Comparison of ENCODE assay signal across 8 cellular contexts in genomic region chr12:132686831-132687210, GRCh38. TPM values are rescaled to one million over a fixed set of nuclear protein-coding genes. Genes with fewer than 3 reads are reported as not detected.
DNase-seq lines count a peak whose midpoint lies in the region; ATAC-seq, FAIRE-seq and TF ChIP-seq lines count a peak whose summit lies in the region.

No MANE protein-coding gene starts in this region.

- H3K79me2 ChIP-seq in PC-9 (ENCODE audit: low read depth): peaks cover 39% of the 10 kb centered on the region

- peak overlapping the region; percentile 81 for H3K4me2 ChIP-seq in PC-9

- H3K4me3 Mint-ChIP-seq in osteocyte (ENCODE audit: unreplicated experiment): peak overlapping the region; percentile 75

- TF ChIP-seq CTCF in PC-9 (conservative IDR thresholded peaks at IDR 0.05) (no peak), epithelial cell of proximal tubule (conservative IDR thresholded peaks at IDR 0.05; ENCODE audit: low read depth, low read length) (no peak), osteocyte (IDR thresholded peaks at IDR 0.05) (no peak)

- no peaks in the 10 kb centered on the region for H3K9me3 Mint-ChIP-seq in osteocyte (ENCODE audit: unreplicated experiment)

- no peaks in the 10 kb centered on the region for H3K36me3 Mint-ChIP-seq in osteocyte (ENCODE audit: unreplicated experiment)

- H3F3A ChIP-seq in PC-9 (ENCODE audit: insufficient read depth, low read depth): peaks cover 4% of the 10 kb centered on the region; the same call in 1 of the 2 replicates

- H4K20me1 ChIP-seq in PC-9 (ENCODE audit: insufficient read depth): no peaks in the 10 kb centered on the region

- ATAC-seq in HG02571 (IDR thresholded peaks at IDR 0.05; ENCODE audit: unreplicated experiment): peak; percentile 16

- POLR2A ChIA-PET in PC-9 (lab: Charles Lee; ENCODE audit: unreplicated experiment): interaction anchor here (0.6 kb wide), 1 partner anchor 142 kb away, joined by 3 read pairs; no protein-coding TSS in a partner anchor

- intact Hi-C loops in PC-9 (cut with micrococcal nuclease; ENCODE audit: unreplicated experiment): loop anchor here (2.0 kb wide), 1 partner anchor 74 kb away; the partner anchor contains the start of gene ANKLE2

- no peak overlapping the region for H3K27ac Mint-ChIP-seq in osteocyte (ENCODE audit: unreplicated experiment)

- no TSS peak for BruUV-seq in PC-9 (replicated peaks; lab: Mats Ljungman, UMichigan)

- peak overlapping the region; percentile 81; the same call in 1 of the 2 replicates for H3K4me3 ChIP-seq in PC-9
- H3K4me3 ChIP-seq in epithelial cell of proximal tubule (ENCODE audit: low read depth, low read length): peak overlapping the region; percentile 71

- DNase-seq in NCI-H2171 (lab: John Stamatoyannopoulos, UW) (peak; percentile 34), NCI-H2171 treated with DMSO at 0.1 percent for 48 hours (lab: John Stamatoyannopoulos, UW) (no peak), PC-9 (no peak), epithelial cell of proximal tubule (ENCODE audit: low read depth) (no peak), osteocyte (ENCODE audit: extremely low spot score, unreplicated experiment) (no peak), NCI-H1436 (lab: John Stamatoyannopoulos, UW) (no peak), HTR-8/SVneo (ENCODE audit: insufficient read length, low spot score) (no peak)

- CTCF ChIA-PET in PC-9 (lab: Charles Lee): no interaction called here

- peaks cover 8% of the 10 kb centered on the region; the same call in 1 of the 2 replicates for H3K36me3 ChIP-seq in PC-9 (ENCODE audit: low read depth)

- peaks cover 13% of the 10 kb centered on the region for H3K4me1 ChIP-seq in PC-9 (replicated peaks; ENCODE audit: insufficient read depth)

- peaks cover 20% of the 10 kb centered on the region for H3K4me1 Mint-ChIP-seq in osteocyte (ENCODE audit: unreplicated experiment)

- peak overlapping the region; percentile 80 for H2AFZ ChIP-seq in PC-9

- H3K27ac ChIP-seq in PC-9: no peak overlapping the region

- no peaks in the 10 kb centered on the region for H3K9me2 ChIP-seq in PC-9 (ENCODE audit: insufficient read depth)

- no peak for FAIRE-seq in HTR-8/SVneo (lab: Jason Lieb, UNC)

- H3K9me3 ChIP-seq in PC-9 (ENCODE audit: insufficient read depth, low read depth): no peaks in the 10 kb centered on the region

- no peaks in the 10 kb centered on the region for H3K27me3 Mint-ChIP-seq in osteocyte (ENCODE audit: unreplicated experiment)

- H3K27me3 ChIP-seq in PC-9 (ENCODE audit: insufficient read depth, low read depth): no peaks in the 10 kb centered on the region

RNA-seq across cellular contexts. Expression of gene POLE, which starts 0.3 kb away (rescaled TPM):
- total RNA-seq in PC-9 (2021) (62.9 and 69.9 TPM in 2 replicates), epithelial cell of proximal tubule (35.9 and 37.9 TPM in 2 replicates), osteocyte (72.5 and 74.4 TPM in 2 replicates)

RNA-seq across cellular contexts. Expression of gene PXMP2, which starts 0.6 kb away (rescaled TPM):
- total RNA-seq in PC-9 (2021) (38.6 and 43.9 TPM in 2 replicates), epithelial cell of proximal tubule (48.9 and 55.1 TPM in 2 replicates), osteocyte (25.6 and 28.1 TPM in 2 replicates)

RNA-seq across cellular contexts. Expression of gene PGAM5, which starts 23.8 kb away (rescaled TPM):
- total RNA-seq in PC-9 (2021) (50.2 and 59.0 TPM in 2 replicates), epithelial cell of proximal tubule (75.0 and 124 TPM in 2 replicates), osteocyte (23.6 and 24.5 TPM in 2 replicates)
